10 cellular contexts compared by ENCODE assay signal in the genomic region with DNA sequence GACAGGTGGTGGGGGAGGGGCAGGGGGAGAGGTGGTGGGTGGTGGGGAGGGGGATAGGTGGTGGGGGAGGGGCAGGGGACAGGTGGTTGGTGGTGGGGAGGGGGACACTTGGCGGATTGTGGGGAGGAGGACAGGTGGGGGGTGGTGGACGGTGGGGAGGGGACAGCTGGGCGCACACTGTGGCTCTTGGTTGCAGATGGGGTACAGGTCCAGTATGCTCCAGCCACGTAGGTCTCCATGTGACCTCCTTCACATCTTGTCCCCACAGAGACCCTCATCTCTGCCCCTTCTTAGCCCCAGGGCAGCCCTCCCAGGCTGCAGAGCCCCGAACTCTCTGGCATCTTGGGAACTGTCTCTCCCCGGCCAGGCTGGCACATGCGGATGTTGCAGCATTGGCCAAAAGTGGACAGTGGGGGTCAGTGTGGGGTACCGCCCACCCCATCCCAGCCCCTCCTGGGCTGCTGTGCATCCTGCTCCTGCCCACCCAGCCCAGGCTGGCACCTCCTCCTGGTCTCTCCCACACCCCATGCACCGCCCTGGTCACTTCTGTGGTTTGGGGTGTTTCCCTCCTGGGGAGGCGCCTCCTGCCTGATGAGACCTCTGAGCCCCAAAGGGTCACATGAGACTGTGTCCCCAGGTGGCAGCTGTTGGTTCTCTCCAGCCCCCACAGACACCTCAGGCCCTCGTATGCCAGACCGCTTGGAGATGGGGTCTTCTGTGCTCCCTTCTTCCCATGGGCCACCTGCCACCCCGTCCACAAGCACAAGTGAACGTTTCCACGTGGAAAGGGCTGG. TPM values are rescaled to one million over a fixed set of nuclear protein-coding genes. Genes with fewer than 3 reads are reported as not detected.
DNase-seq lines count a peak whose midpoint lies in the region; ATAC-seq and TF ChIP-seq lines count a peak whose summit lies in the region.
"Had no signal": no experiment of that assay in that cellular context is flagged by ENCODE, and none has a peak within 500 bp of the region (broad histone marks: within the 10 kb centered on the region; RNA-seq: fewer than 3 reads in every experiment).

No MANE protein-coding gene starts in this region.

- no TSS peak for BruUV-seq in IMR-90 (replicated peaks; lab: Mats Ljungman, UMichigan)

- no peak overlapping the region for H4K91ac ChIP-seq in IMR-90 (ENCODE audit: insufficient read depth, low read depth, low read length)

- H4K5ac ChIP-seq in IMR-90 (ENCODE audit: low read depth, low read length), result no peak overlapping the region

- no peaks in the 10 kb centered on the region for H4K20me1 ChIP-seq in IMR-90 (ENCODE audit: insufficient read depth, low read length)

- H3K9me1 ChIP-seq in IMR-90 (ENCODE audit: insufficient read depth, low read length), result 0 out of 2 replicates have a peak, but pooled peaks cover 9% of the 10 kb centered on the region

- H3K56ac ChIP-seq in IMR-90 (ENCODE audit: extremely low read depth, insufficient read depth, low read length), result no peak overlapping the region

- TF ChIP-seq EP300 in transverse colon (IDR thresholded peaks at IDR 0.05; ENCODE audit: low read depth), result no peak

- no peak overlapping the region for H3K14ac ChIP-seq in IMR-90 (replicated peaks; ENCODE audit: low read depth, low read length)

- H3K9me3 ChIP-seq in IMR-90 (ENCODE audit: control insufficient read depth, insufficient read depth, low read length) (no peaks in the 10 kb centered on the region), transverse colon (no peaks in the 10 kb centered on the region)
- H3K9me3 ChIP-seq: Caco-2, esophagus muscularis mucosa had no signal

- dilution Hi-C loops in IMR-90 (cut with HindIII; ENCODE audit: low sequenced_read_pairs, unreplicated experiment), result no loop called here

- TF ChIP-seq RAD21 in IMR-90 (IDR thresholded peaks at IDR 0.05; ENCODE audit: low read length), result no peak

- H3K79me1 ChIP-seq in IMR-90 (ENCODE audit: low read depth in 1 of 2, low read length in 2 of 2), result no peaks in the 10 kb centered on the region

- H3K27ac ChIP-seq in IMR-90 (ENCODE audit: insufficient read depth, low read length) (no peak overlapping the region), transverse colon (peak overlapping the region in 3 of 4 donors; percentile 33 to 68 (median 42))

- no peak overlapping the region for H3K4me3 Mint-ChIP-seq in endothelial cell (ENCODE audit: unreplicated experiment)

- no peak overlapping the region for H3K23ac ChIP-seq in IMR-90 (ENCODE audit: low read depth, low read length)

- TF ChIP-seq CTCF in IMR-90 (conservative IDR thresholded peaks at IDR 0.05; ENCODE audit: low read depth, low read length), result no peak
- TF ChIP-seq CTCF in endothelial cell (IDR thresholded peaks at IDR 0.05; ENCODE audit: unreplicated experiment), result no peak
- TF ChIP-seq CTCF in transverse colon (IDR thresholded peaks at IDR 0.05), result no peak

- peaks cover 10% of the 10 kb centered on the region for H3K27me3 ChIP-seq in IMR-90 (ENCODE audit: control insufficient read depth, insufficient read depth, low read length)
- H3K27me3 ChIP-seq in transverse colon, result no peaks in the 10 kb centered on the region

- H3K9me3 Mint-ChIP-seq in endothelial cell (ENCODE audit: unreplicated experiment), result no peaks in the 10 kb centered on the region

- peaks cover 4% of the 10 kb centered on the region for H3K36me3 Mint-ChIP-seq in endothelial cell (ENCODE audit: low read depth, unreplicated experiment)

- no peak overlapping the region for H3K9ac ChIP-seq in IMR-90 (ENCODE audit: low read depth, low read length)

- H3K18ac ChIP-seq in IMR-90 (ENCODE audit: low read depth, low read length), result no peak overlapping the region

- peak overlapping the region; percentile 28 for H2AK9ac ChIP-seq in IMR-90 (replicated peaks; ENCODE audit: low read depth, low read length, poor library complexity)

- WGBS in IMR-90 (ENCODE audit: extremely low coverage in 2 of 2, insufficient read length in 1 of 2), 2 experiments, result 84% methylated on average over 6 of the region's 15 CpGs; no CpG with 5 or more reads in 1 of the 2 experiments
- WGBS in transverse colon (ENCODE audit: low coverage in 1 of 2), 2 donors, result 60% methylated on average over 3 to 12 of the region's 15 CpGs

- H3K4me1 ChIP-seq in IMR-90 (ENCODE audit: control insufficient read depth, insufficient read depth, low read length), result 0 out of 2 replicates have a peak, but pooled peaks cover 2% of the 10 kb centered on the region
- peaks cover 0 to 11% (median 4%) of the 10 kb centered on the region in 4 donors for H3K4me1 ChIP-seq in transverse colon

- peaks cover 21% of the 10 kb centered on the region for H3K4me1 Mint-ChIP-seq in endothelial cell (ENCODE audit: unreplicated experiment)

- POLR2A ChIA-PET in IMR-90 (lab: Charles Lee; ENCODE audit: unreplicated experiment), result no interaction called here

- peak overlapping the region; percentile 72 for H2AFZ ChIP-seq in IMR-90 (replicated peaks; ENCODE audit: low read length, poor library complexity)

- H3K27me3 Mint-ChIP-seq in endothelial cell (ENCODE audit: unreplicated experiment), result peaks cover 5% of the 10 kb centered on the region

- H2BK15ac ChIP-seq in IMR-90 (ENCODE audit: low read depth, low read length), result no peak overlapping the region

- TF ChIP-seq POLR2A in IMR-90 (IDR thresholded peaks at IDR 0.05; ENCODE audit: low read depth, low read length), result no peak
- TF ChIP-seq POLR2A in transverse colon (IDR thresholded peaks at IDR 0.05), result no peak

- in situ Hi-C loops in IMR-90 (cut with MboI; ENCODE audit: low sequenced_read_pairs) (no loop called here), transverse colon (cut with MboI; ENCODE audit: low pct_ligation_motif_present in 1 of 4, low pct_unique_long_range_greater_than_20kb in 1 of 4, low sequenced_read_pairs in 3 of 4) (loop anchor here in 2 of 4 donors (25.0 kb wide), 1 partner anchor 262 kb away; no protein-coding TSS in a partner anchor)

- H3K27ac Mint-ChIP-seq in endothelial cell (ENCODE audit: unreplicated experiment), result peak overlapping the region; percentile 68

- H2AK5ac ChIP-seq in IMR-90 (ENCODE audit: low read depth, low read length), result peak overlapping the region; percentile 9; the same call in 1 of the 2 replicates

- intact Hi-C loops in Right ventricle myocardium inferior (cut with DNase I) (no loop called here), left ventricle myocardium superior (cut with micrococcal nuclease) (loop anchor here (10.0 kb wide), 1 partner anchor 275 kb away; no protein-coding TSS in a partner anchor), IMR-90 (cut with micrococcal nuclease) (no loop called here), transverse colon (cut with DNase I; ENCODE audit: low total_unique reads) (loop anchor here (10.0 kb wide), 1 partner anchor 275 kb away; no protein-coding TSS in a partner anchor)

- H4K8ac ChIP-seq in IMR-90 (ENCODE audit: low read depth in 2 of 2, low read length in 2 of 2), result no peak overlapping the region

- H2BK5ac ChIP-seq in IMR-90 (ENCODE audit: low read depth, low read length, poor library complexity, severe bottlenecking), result no peak overlapping the region

- H3K4ac ChIP-seq in IMR-90 (ENCODE audit: low read depth, low read length), result 0 out of 2 replicates have a peak overlapping the region, but pooled peaks have one; percentile 12

- ATAC-seq in Right ventricle myocardium inferior (no peak), left ventricle myocardium superior (no peak), IMR-90 (ENCODE audit: low read depth) (no peak), GM21367 (IDR thresholded peaks at IDR 0.05; ENCODE audit: unreplicated experiment) (no peak)

- no peaks in the 10 kb centered on the region for H3K36me3 ChIP-seq in IMR-90 (ENCODE audit: control insufficient read depth, insufficient read depth, low read length)
- no peaks in the 10 kb centered on the region for H3K36me3 ChIP-seq in transverse colon
- H3K36me3 ChIP-seq: esophagus muscularis mucosa had no signal

- CTCF ChIA-PET in IMR-90 (lab: Yijun Ruan, JAX), result interaction anchor here (1.4 kb wide), 1 partner anchor 18 kb away, joined by 3 read pairs; no protein-coding TSS in a partner anchor

- no peak overlapping the region for H3K4me2 ChIP-seq in IMR-90 (ENCODE audit: low read depth, low read length)

- no peak overlapping the region for H2BK20ac ChIP-seq in IMR-90 (ENCODE audit: low read depth, low read length)

- no peak overlapping the region for H2BK120ac ChIP-seq in IMR-90 (ENCODE audit: low read depth, low read length)

- peak; percentile 57 for DNase-seq in Right ventricle myocardium inferior (ENCODE audit: missing footprints)
- DNase-seq in left ventricle myocardium superior, result no peak
- DNase-seq in IMR-90, result no peak
- no peak for DNase-seq in endothelial cell (ENCODE audit: low spot score)
- no peak for DNase-seq in transverse colon
- no peak for DNase-seq in HuH-7 (ENCODE audit: low spot score)
- no peak for DNase-seq in iPS-NIHi7 (ENCODE audit: extremely low spot score)
- DNase-seq: Caco-2 had no signal

- H3K4me3 ChIP-seq in IMR-90 (ENCODE audit: insufficient read depth, low read depth, low read length) (no peak overlapping the region), transverse colon (peak overlapping the region in 1 of 4 donors; percentile 4)
- H3K4me3 ChIP-seq: esophagus muscularis mucosa had no signal

TF ChIP-seq in IMR-90, 13 proteins besides CTCF, POLR2A, EP300 and RAD21 (continues in another document):
- no peak for TF ChIP-seq MAFK (IDR thresholded peaks at IDR 0.05; ENCODE audit: low read depth, low read length)
- TF ChIP-seq, protein P1, sequence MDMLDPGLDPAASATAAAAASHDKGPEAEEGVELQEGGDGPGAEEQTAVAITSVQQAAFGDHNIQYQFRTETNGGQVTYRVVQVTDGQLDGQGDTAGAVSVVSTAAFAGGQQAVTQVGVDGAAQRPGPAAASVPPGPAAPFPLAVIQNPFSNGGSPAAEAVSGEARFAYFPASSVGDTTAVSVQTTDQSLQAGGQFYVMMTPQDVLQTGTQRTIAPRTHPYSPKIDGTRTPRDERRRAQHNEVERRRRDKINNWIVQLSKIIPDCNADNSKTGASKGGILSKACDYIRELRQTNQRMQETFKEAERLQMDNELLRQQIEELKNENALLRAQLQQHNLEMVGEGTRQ (IDR thresholded peaks at IDR 0.05; ENCODE audit: low read depth, low read length), result no peak
- no peak for TF ChIP-seq CEBPB (IDR thresholded peaks at IDR 0.05; ENCODE audit: low read depth, low read length)
- no peak for TF ChIP-seq CHD1 (IDR thresholded peaks at IDR 0.05; ENCODE audit: low read depth, low read length)
- no peak for TF ChIP-seq NFE2L2 (IDR thresholded peaks at IDR 0.05; ENCODE audit: low read depth, low read length)
- no peak for TF ChIP-seq MXI1 (IDR thresholded peaks at IDR 0.05; ENCODE audit: borderline replicate concordance, low read depth, low read length)
- no peak for TF ChIP-seq RCOR1 (IDR thresholded peaks at IDR 0.05; ENCODE audit: insufficient replicate concordance, low read length)
- no peak for TF ChIP-seq SMC3 (IDR thresholded peaks at IDR 0.05; ENCODE audit: low read depth, low read length)

RNA-seq across cellular contexts. Expression of a gene that starts 7.6 kb away (rescaled TPM):
- total RNA-seq in Right ventricle myocardium inferior, result 8.2 TPM
- total RNA-seq in left ventricle myocardium superior, result 7.6 TPM
- total RNA-seq in IMR-90 (2012; rRNA removed), result 2.2 and 3.3 TPM in 2 replicates
- 16.2 and 22.6 TPM in 2 replicates for polyA plus RNA-seq in IMR-90 (2012; rRNA removed)
- polyA plus RNA-seq in IMR-90 (2012; cell fraction: cytosol; rRNA removed), result 5.3 and 15.6 TPM in 2 replicates
- polyA plus RNA-seq in IMR-90 (2012; cell fraction: nucleus; rRNA removed; ENCODE audit: low replicate concordance), result 8.6 and 25.8 TPM in 2 replicates
- total RNA-seq in endothelial cell (ENCODE audit: unreplicated experiment), result 27.1 TPM
- 10 to 100 TPM in 3 of 4 donors, 1 to 10 TPM in 1; 8.3 to 24.1 (median 17.3) TPM for total RNA-seq in transverse colon

Comparison
In these comparisons a context has a peak if more than half of its experiments do, and no peak if none do; other contexts are left out.
1. intact Hi-C loops: an anchor here in left ventricle myocardium superior (10.0 kb wide) and transverse colon (10.0 kb wide); none called in Right ventricle myocardium inferior and IMR-90.